ENCODE assay signal across 8 cellular contexts in genomic region chr3:99637381-99638111, GRCh38. TPM values are rescaled to one million over a fixed set of nuclear protein-coding genes. Genes with fewer than 3 reads are reported as not detected.
DNase-seq lines count a peak whose midpoint lies in the region; ATAC-seq and TF ChIP-seq lines count a peak whose summit lies in the region.

No MANE protein-coding gene starts in this region.

- peak overlapping the region; percentile 41 for H3K4me3 ChIP-seq in RWPE2 (ENCODE audit: severe bottlenecking)

- peak overlapping the region; percentile 99 for H3K27ac ChIP-seq in RWPE2 (ENCODE audit: poor library complexity, severe bottlenecking)

- peaks cover 51% of the 10 kb centered on the region for H3K4me1 ChIP-seq in RWPE2 (ENCODE audit: insufficient read depth, poor library complexity, severe bottlenecking)

- DNase-seq in DMS53 treated with DMSO at 0.1 percent for 48 hours (lab: John Stamatoyannopoulos, UW; ENCODE audit: unreplicated experiment) (peak; percentile 28), RWPE2 (ENCODE audit: low spot score) (no peak), fibroblast of peridontal ligament (ENCODE audit: extremely low read depth) (peak; percentile 85), omental fat pad (ENCODE audit: low spot score) (no peak), activated gamma-delta T cell treated with Interleukin-2 at 50 U/mL for 16 hours (no peak)
- no peak for DNase-seq in activated CD4-positive, alpha-beta T cell treated with anti-CD3 and anti-CD28 coated beads, Interleukin-2, amount 50 U/mL, for 1 hour

- ATAC-seq in RWPE2 (ENCODE audit: low read depth), result peak; percentile 52; the same call in 2 of the 3 replicates
- ATAC-seq in omental fat pad (ENCODE audit: low FRiP score), result peak; percentile 25
- no peak for ATAC-seq in GM21825 (IDR thresholded peaks at IDR 0.05; ENCODE audit: unreplicated experiment)
- ATAC-seq in GM21423 (IDR thresholded peaks at IDR 0.05; ENCODE audit: unreplicated experiment), result no peak

- H3K27me3 ChIP-seq in RWPE2 (ENCODE audit: insufficient read depth, poor library complexity, severe bottlenecking), result no peaks in the 10 kb centered on the region

- H3K36me3 ChIP-seq in RWPE2 (ENCODE audit: low read depth), result peaks cover 29% of the 10 kb centered on the region

- TF ChIP-seq CTCF in RWPE2 (IDR thresholded peaks at IDR 0.05; ENCODE audit: poor library complexity, severe bottlenecking) (peak; percentile 31), omental fat pad (IDR thresholded peaks at IDR 0.05) (no peak)

- H3K9me3 ChIP-seq in RWPE2 (ENCODE audit: severe bottlenecking), result no peaks in the 10 kb centered on the region

RNA-seq across cellular contexts. Expression of gene COL8A1, which starts 0.8 kb away (rescaled TPM):
- total RNA-seq in omental fat pad, result 100 to 1,000 TPM in 3 of 4 donors, 10 to 100 TPM in 1; 16.7 to 303 (median 151) TPM

Comparison
In these comparisons a context has a peak if more than half of its experiments do, and no peak if none do; other contexts are left out.
1. DNase-seq: peak in DMS53 treated with DMSO at 0.1 percent for 48 hours (single experiment) and fibroblast of peridontal ligament (single experiment); none in RWPE2 (single experiment), omental fat pad (single experiment), activated gamma-delta T cell treated with Interleukin-2 at 50 U/mL for 16 hours (single experiment) and activated CD4-positive, alpha-beta T cell treated with anti-CD3 and anti-CD28 coated beads, Interleukin-2, amount 50 U/mL, for 1 hour (single experiment).
2. ATAC-seq: peak in RWPE2 (single experiment) and omental fat pad (single experiment); none in GM21825 (single experiment) and GM21423 (single experiment).